ENCODE assay signal across 8 cellular contexts in genomic region chr5:141747152-141747640, GRCh38.
A peak's percentile ranks its signal among the peaks of the same experiment; 100 is the strongest.
DNase-seq lines count a peak whose midpoint lies in the region; ATAC-seq and TF ChIP-seq lines count a peak whose summit lies in the region.

No MANE protein-coding gene starts in this region.

- H3K27ac ChIP-seq in adrenal gland (peak overlapping the region in 1 of 5 donors; percentile 38), suprapubic skin (no peak overlapping the region)

- H3K27me3 Mint-ChIP-seq in stimulated activated memory B cell treated with anti-CD40 and anti-IgM and Interleukin-4, amounts not matched to agents 10 μg/mL and 1 μg/mL and 100 μg/mL, for 72 hours: peaks cover 4% of the 10 kb centered on the region

- H3K36me3 ChIP-seq in adrenal gland (replicated peaks in 1 of 2) (no peaks in the 10 kb centered on the region), suprapubic skin (no peaks in the 10 kb centered on the region)

- intact Hi-C loops in adrenal gland (cut with DNase I): no loop called here

- peak; percentile 84 for ATAC-seq in stimulated activated memory B cell treated with anti-CD40 and anti-IgM and Interleukin-4, amounts not matched to agents 10 μg/mL and 1 μg/mL and 100 μg/mL, for 72 hours
- no peak for ATAC-seq in GM19455 (IDR thresholded peaks at IDR 0.05; ENCODE audit: unreplicated experiment)

- H3K9me3 Mint-ChIP-seq in stimulated activated memory B cell treated with anti-CD40 and anti-IgM and Interleukin-4, amounts not matched to agents 10 μg/mL and 1 μg/mL and 100 μg/mL, for 72 hours: no peaks in the 10 kb centered on the region

- H3K27ac Mint-ChIP-seq in stimulated activated memory B cell treated with anti-CD40 and anti-IgM and Interleukin-4, amounts not matched to agents 10 μg/mL and 1 μg/mL and 100 μg/mL, for 72 hours: no peak overlapping the region

- in situ Hi-C loops in G401 (cut with HindIII; ENCODE audit: low sequenced_read_pairs): no loop called here

- peaks cover 22% of the 10 kb centered on the region for H3K4me1 Mint-ChIP-seq in stimulated activated memory B cell treated with anti-CD40 and anti-IgM and Interleukin-4, amounts not matched to agents 10 μg/mL and 1 μg/mL and 100 μg/mL, for 72 hours

- H3K9me3 ChIP-seq in adrenal gland (replicated peaks in 1 of 3): no peaks in the 10 kb centered on the region
- H3K9me3 ChIP-seq in suprapubic skin: no peaks in the 10 kb centered on the region

- H3K36me3 Mint-ChIP-seq in stimulated activated memory B cell treated with anti-CD40 and anti-IgM and Interleukin-4, amounts not matched to agents 10 μg/mL and 1 μg/mL and 100 μg/mL, for 72 hours: no peaks in the 10 kb centered on the region

- TF ChIP-seq EP300 in suprapubic skin (IDR thresholded peaks at IDR 0.05): no peak

- H3K4me3 ChIP-seq in adrenal gland: no peak overlapping the region
- H3K4me3 ChIP-seq in suprapubic skin: no peak overlapping the region

- no peak overlapping the region for H3K4me3 Mint-ChIP-seq in stimulated activated memory B cell treated with anti-CD40 and anti-IgM and Interleukin-4, amounts not matched to agents 10 μg/mL and 1 μg/mL and 100 μg/mL, for 72 hours

- H3K4me1 ChIP-seq in adrenal gland (replicated peaks in 1 of 2) (no peaks in the 10 kb centered on the region), suprapubic skin (no peaks in the 10 kb centered on the region)

- TF ChIP-seq CTCF in adrenal gland (IDR thresholded peaks at IDR 0.05): no peak
- no peak for TF ChIP-seq CTCF in suprapubic skin (IDR thresholded peaks at IDR 0.05)

- DNase-seq in G401 (ENCODE audit: low spot score) (peak; percentile 99), NCI-H1694 (lab: John Stamatoyannopoulos, UW) (peak; percentile 93), adrenal gland (peak; percentile 64 to 96 (median 79)), hepatic stellate cell (ENCODE audit: low spot score) (peak; percentile 62), suprapubic skin (ENCODE audit: low spot score in 2 of 2) (no peak), cortex of kidney (lab: John Stamatoyannopoulos, UW) (no peak)

- no peaks in the 10 kb centered on the region for H3K27me3 ChIP-seq in adrenal gland
- peaks cover 34% of the 10 kb centered on the region for H3K27me3 ChIP-seq in suprapubic skin

- WGBS in adrenal gland, 4 donors: 3 to 12% (median 10%) methylated on average over 4 to 5 of the region's 5 CpGs
- WGBS in suprapubic skin: 8% methylated on average over 5 of the region's 5 CpGs

- TF ChIP-seq POLR2A in adrenal gland (IDR thresholded peaks at IDR 0.05) (no peak), suprapubic skin (IDR thresholded peaks at IDR 0.05) (no peak)

Comparison
In these comparisons a context has a peak if more than half of its experiments do, and no peak if none do; other contexts are left out.
1. DNase-seq: peak in G401 (single experiment), NCI-H1694 (single experiment), adrenal gland (7 of 7) and hepatic stellate cell (single experiment); none in suprapubic skin (0 of 2) and cortex of kidney (single experiment).